ENCODE assay signal across 1 cellular context in genomic region chr1:21176589-21177555, GRCh38.
TF ChIP-seq lines count a peak whose summit lies in the region.

Gene EIF4G3, minus strand, starts transcription at chr1:21176897. Its CDS starts 174,155 bp downstream, at chr1:21002742.

TF ChIP-seq in K562, 482 proteins besides CTCF, POLR2A, EP300 and RAD21 (continued from another document):
- TF ChIP-seq MAFK (IDR thresholded peaks at IDR 0.05; ENCODE audit: low read length) (no peak), ERF (CRISPR knock-in tag; IDR thresholded peaks at IDR 0.05) (peak; percentile 67), ETV6 (IDR thresholded peaks at IDR 0.05; ENCODE audit: borderline replicate concordance in 1 of 2, low read depth in 2 of 2, low read length in 1 of 2) (no peak), ETV6 (CRISPR knock-in tag; IDR thresholded peaks at IDR 0.05; ENCODE audit: borderline replicate concordance) (no peak), RNF2 (IDR thresholded peaks at IDR 0.05) (no peak), SIN3B (IDR thresholded peaks at IDR 0.05; ENCODE audit: low read depth) (peak; percentile 63), TFAP4 (CRISPR knock-in tag; IDR thresholded peaks at IDR 0.05; ENCODE audit: borderline replicate concordance) (peak; percentile 71), ZBTB9 (CRISPR knock-in tag; IDR thresholded peaks at IDR 0.05) (peak; percentile 76), PRPF4 (IDR thresholded peaks at IDR 0.05; ENCODE audit: insufficient read depth, low read depth, low read length, poor library complexity, severe bottlenecking) (no peak), BCL6 (CRISPR knock-in tag; IDR thresholded peaks at IDR 0.05) (no peak), ID3 (CRISPR knock-in tag; IDR thresholded peaks at IDR 0.05) (no peak), ID3 (tag; IDR thresholded peaks at IDR 0.05) (peak; percentile 94)
